In the genomic region with DNA sequence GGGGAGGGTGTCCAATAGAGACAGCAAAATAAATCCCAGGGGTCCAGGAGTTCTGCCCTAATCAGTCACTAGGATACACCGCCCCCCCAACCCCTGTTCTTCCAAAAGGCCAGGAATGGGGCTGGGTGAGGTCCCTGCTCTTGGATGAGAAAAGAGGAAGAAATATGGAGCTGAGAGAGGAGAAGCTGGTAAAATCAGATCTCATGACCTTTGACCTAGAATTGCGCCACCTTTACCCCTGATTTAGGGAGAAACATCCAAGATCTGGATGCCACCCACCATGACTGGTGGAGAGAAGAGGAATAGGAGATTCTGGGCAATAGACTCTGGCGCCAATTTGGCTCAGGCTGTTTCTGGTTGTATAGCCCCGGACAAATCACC, we compare ENCODE assay signal across 8 cellular contexts. TPM values are rescaled to one million over a fixed set of nuclear protein-coding genes. Genes with fewer than 3 reads are reported as not detected.
DNase-seq lines count a peak whose midpoint lies in the region; ATAC-seq and TF ChIP-seq lines count a peak whose summit lies in the region.

No MANE protein-coding gene starts in this region.

- no peaks in the 10 kb centered on the region for H3K9me3 ChIP-seq in ES-I3 (ENCODE audit: control insufficient read depth, insufficient read depth, low read length)
- H3K9me3 ChIP-seq in NT2/D1 (ENCODE audit: insufficient read depth, low read length): no peaks in the 10 kb centered on the region
- no peaks in the 10 kb centered on the region for H3K9me3 ChIP-seq in effector memory CD4-positive, alpha-beta T cell (ENCODE audit: control insufficient read depth, low read length)
- H3K9me3 ChIP-seq in psoas muscle: no peaks in the 10 kb centered on the region

- ATAC-seq in psoas muscle (no peak), HG03457 (IDR thresholded peaks at IDR 0.05; ENCODE audit: unreplicated experiment) (no peak), HG02885 (IDR thresholded peaks at IDR 0.05; ENCODE audit: poor library complexity, unreplicated experiment) (no peak), GM21423 (IDR thresholded peaks at IDR 0.05; ENCODE audit: unreplicated experiment) (no peak)

- WGBS in psoas muscle, 3 donors: 75 to 80% (median 76%) methylated on average over 4 of the region's 4 CpGs

- no peak for DNase-seq in NT2/D1 (ENCODE audit: low read depth, low spot score)
- no peak for DNase-seq in effector memory CD4-positive, alpha-beta T cell
- no peak for DNase-seq in psoas muscle
- no peak for DNase-seq in globus pallidus (ENCODE audit: low spot score)

- intact Hi-C loops in psoas muscle (cut with DNase I): no loop called here

- no peaks in the 10 kb centered on the region for H3K27me3 ChIP-seq in NT2/D1 (ENCODE audit: insufficient read depth, insufficient read length)
- H3K27me3 ChIP-seq in effector memory CD4-positive, alpha-beta T cell (replicated peaks; ENCODE audit: control insufficient read depth, insufficient read depth, low read length, poor library complexity, severe bottlenecking): no peaks in the 10 kb centered on the region
- no peaks in the 10 kb centered on the region for H3K27me3 ChIP-seq in psoas muscle (ENCODE audit: insufficient read depth in 3 of 3, low read length in 2 of 3)

- H3K9ac ChIP-seq in ES-I3 (ENCODE audit: low read depth, low read length) (peak overlapping the region; percentile 90; the same call in 1 of the 2 replicates), NT2/D1 (ENCODE audit: insufficient read length, low read depth) (peak overlapping the region; percentile 69)

- peak overlapping the region; percentile 7 for H3K27ac ChIP-seq in effector memory CD4-positive, alpha-beta T cell (ENCODE audit: insufficient read depth, low read length, poor library complexity, severe bottlenecking)
- H3K27ac ChIP-seq in psoas muscle: peak overlapping the region; percentile 97

- TF ChIP-seq CTCF in psoas muscle (IDR thresholded peaks at IDR 0.05): no peak

- H3K4me3 ChIP-seq in NT2/D1 (ENCODE audit: insufficient read length, low read depth): peak overlapping the region; percentile 25
- H3K4me3 ChIP-seq in effector memory CD4-positive, alpha-beta T cell (ENCODE audit: insufficient read depth, low read depth, low read length, poor library complexity, severe bottlenecking): peak overlapping the region; percentile 74
- peak overlapping the region; percentile 90 for H3K4me3 ChIP-seq in psoas muscle

- H3K36me3 ChIP-seq in ES-I3 (ENCODE audit: insufficient read depth, low read length) (peaks cover 18% of the 10 kb centered on the region), NT2/D1 (ENCODE audit: insufficient read depth, insufficient read length, low read length) (peaks cover 35% of the 10 kb centered on the region), psoas muscle (ENCODE audit: insufficient read depth in 1 of 2, low read depth in 1 of 2) (peaks cover 3 to 26% of the 10 kb centered on the region in 2 donors)
- H3K36me3 ChIP-seq in effector memory CD4-positive, alpha-beta T cell (ENCODE audit: control insufficient read depth, insufficient read depth, low read length): peaks cover 15% of the 10 kb centered on the region

- H3K4me1 ChIP-seq in ES-I3 (ENCODE audit: insufficient read depth, low read length) (peaks cover 18% of the 10 kb centered on the region), NT2/D1 (ENCODE audit: insufficient read depth, insufficient read length) (peaks cover 32% of the 10 kb centered on the region), psoas muscle (peaks cover 44% of the 10 kb centered on the region)
- peaks cover 42% of the 10 kb centered on the region for H3K4me1 ChIP-seq in effector memory CD4-positive, alpha-beta T cell (ENCODE audit: control insufficient read depth, insufficient read depth, low read length, poor library complexity, severe bottlenecking)

RNA-seq across cellular contexts. Expression of a gene that starts 0.7 kb away (rescaled TPM):
- 100 to 1,000 TPM; 209 to 274 (median 226) TPM for total RNA-seq in psoas muscle
- 100 to 1,000 TPM in 2 of 3 donors, 10 to 100 TPM in 1; 88.2 to 196 (median 149) TPM for polyA plus RNA-seq in psoas muscle

RNA-seq across cellular contexts. Expression of a gene that starts 1.9 kb away (rescaled TPM):
- 1,000 to 10,000 TPM; 1,146 to 1,520 (median 1,371) TPM for total RNA-seq in psoas muscle
- polyA plus RNA-seq in psoas muscle: 1,000 to 10,000 TPM; 2,244 to 3,039 (median 2,565) TPM

RNA-seq across cellular contexts. Expression of a gene that starts 27.6 kb away (rescaled TPM):
- 1 to 10 TPM in 1 of 4 donors, under 1 TPM in 2, not detected in 1; 0.07 to 1.2 (median 0.38) TPM for total RNA-seq in psoas muscle
- polyA plus RNA-seq in psoas muscle: under 1 TPM; 0.13 to 0.35 (median 0.29) TPM

RNA-seq across cellular contexts. Expression of a gene that starts 32.2 kb away (rescaled TPM):
- total RNA-seq in psoas muscle: 1 to 10 TPM in 1 of 4 donors, under 1 TPM in 2, not detected in 1; 0.15 to 1.0 (median 0.15) TPM
- polyA plus RNA-seq in psoas muscle: not detected

RNA-seq across cellular contexts. Expression of a gene that starts 46.7 kb away (rescaled TPM):
- total RNA-seq in psoas muscle: 1 to 10 TPM; 2.3 to 9.2 (median 2.7) TPM
- 1 to 10 TPM; 2.7 to 3.9 (median 3.3) TPM for polyA plus RNA-seq in psoas muscle

Comparison
In these comparisons a context has a peak if more than half of its experiments do, and no peak if none do; other contexts are left out.
1. H3K4me3 ChIP-seq: peak in every context shown above with its lines; median percentile 90 in psoas muscle; 74 in effector memory CD4-positive, alpha-beta T cell; 25 in NT2/D1.